ENCODE assay signal across 25 cellular contexts in genomic region chr1:20375563-20375962, GRCh38.
DNase-seq lines count a peak whose midpoint lies in the region; ATAC-seq and TF ChIP-seq lines count a peak whose summit lies in the region.
"Had no signal": no experiment of that assay in that cellular context is flagged by ENCODE, and none has a peak within 500 bp of the region (broad histone marks: within the 10 kb centered on the region; RNA-seq: fewer than 3 reads in every experiment).

No MANE protein-coding gene starts in this region.

- H3K27me3 ChIP-seq in sigmoid colon (peaks cover 0 to 39% (median 10%) of the 10 kb centered on the region in 3 donors), tibial artery (peaks cover 0 to 72% of the 10 kb centered on the region in 2 donors)
- H3K27me3 ChIP-seq: testis had no signal

- no peak for TF ChIP-seq EP300 in sigmoid colon (IDR thresholded peaks at IDR 0.05)

- H3K27ac ChIP-seq in sigmoid colon (no peak overlapping the region), tibial artery (no peak overlapping the region)
- H3K27ac ChIP-seq: neutrophil, SK-N-MC, testis had no signal

- peak; percentile 56 for ATAC-seq in esophagus mucosa
- no peak for ATAC-seq in HG02885 (IDR thresholded peaks at IDR 0.05; ENCODE audit: poor library complexity, unreplicated experiment)
- ATAC-seq: stimulated activated naive B cell treated with anti-CD40 and anti-IgM and Interleukin-4, amounts not matched to agents 10 μg/mL and 1 μg/mL and 100 μg/mL, for 72 hours had no signal

- H3K36me3 ChIP-seq in sigmoid colon = no peaks in the 10 kb centered on the region
- no peaks in the 10 kb centered on the region for H3K36me3 ChIP-seq in tibial artery
- H3K36me3 ChIP-seq: neutrophil had no signal

- H3K4me3 ChIP-seq in sigmoid colon (no peak overlapping the region), tibial artery (no peak overlapping the region)
- H3K4me3 ChIP-seq: SK-N-MC, testis had no signal

- WGBS in sigmoid colon, 2 donors = 81 to 87% methylated on average over 8 of the region's 8 CpGs

- H3K4me1 ChIP-seq in sigmoid colon (no peaks in the 10 kb centered on the region), tibial artery (no peaks in the 10 kb centered on the region)
- H3K4me1 ChIP-seq: testis had no signal

- intact Hi-C loops in sigmoid colon (cut with DNase I) (loop anchor here (5.0 kb wide), 1 partner anchor 163 kb away; no protein-coding TSS in a partner anchor), tibial artery (cut with DNase I; ENCODE audit: low total_unique reads) (no loop called here)

- no peak for TF ChIP-seq POLR2A in sigmoid colon (IDR thresholded peaks at IDR 0.05)

- H3K9me3 ChIP-seq in sigmoid colon (no peaks in the 10 kb centered on the region), tibial artery (no peaks in the 10 kb centered on the region)
- H3K9me3 ChIP-seq: neutrophil, testis had no signal

- DNase-seq in GM04504 (ENCODE audit: low read depth) = peak; percentile 21
- peak; percentile 85 for DNase-seq in RPMI7951 (ENCODE audit: low read depth)
- DNase-seq in sigmoid colon = peak; percentile 34
- no peak for DNase-seq in tibial artery
- DNase-seq in germinal center (ENCODE audit: low spot score) = no peak
- DNase-seq: activated B cell treated with CpG ODN at 0.5 μM for 24 hours; activated CD4-positive, alpha-beta memory T cell treated with anti-CD3 and anti-CD28 coated beads, Interleukin-2, amount 10 ng/mL, durations not matched to agents 7 days and 5 days; activated gamma-delta T cell treated with Interleukin-2 at 50 U/mL for 16 hours; central memory CD4-positive, alpha-beta T cell; DMS53; foreskin melanocyte; hippocampal formation; KBM-7; NCI-H1694; NCI-H2171; NCI-H526; RPMI8226; small intestine; stimulated activated CD4-positive, alpha-beta T cell treated with anti-CD3 and anti-CD28 coated beads, Interleukin-2, amount 100 ng/mL, for 24 hours; stimulated activated naive B cell treated with anti-CD40 and anti-IgM and Interleukin-4, amounts not matched to agents 10 μg/mL and 1 μg/mL and 100 μg/mL, for 72 hours; testis had no signal

- TF ChIP-seq CTCF in sigmoid colon (IDR thresholded peaks at IDR 0.05) (no peak), tibial artery (IDR thresholded peaks at IDR 0.05) (no peak)

Comparison
In these comparisons a context has a peak if more than half of its experiments do, and no peak if none do; other contexts are left out.
1. DNase-seq: peak in GM04504 (single experiment), RPMI7951 (single experiment) and sigmoid colon (single experiment); none in tibial artery (0 of 2) and germinal center (single experiment).